Comparison of ENCODE assay signal across 20 cellular contexts in genomic region chr7:66524738-66525137, GRCh38.
DNase-seq lines count a peak whose midpoint lies in the region; ATAC-seq, FAIRE-seq and TF ChIP-seq lines count a peak whose summit lies in the region.
"Had no signal": no experiment of that assay in that cellular context is flagged by ENCODE, and none has a peak within 500 bp of the region (broad histone marks: within the 10 kb centered on the region; RNA-seq: fewer than 3 reads in every experiment).

No MANE protein-coding gene starts in this region.

- H3K27ac Mint-ChIP-seq in Caco-2 (ENCODE audit: unreplicated experiment): peak overlapping the region; percentile 40
- peak overlapping the region; percentile 75 for H3K27ac Mint-ChIP-seq in astrocyte (ENCODE audit: unreplicated experiment)
- H3K27ac Mint-ChIP-seq in neural crest cell (ENCODE audit: unreplicated experiment): peak overlapping the region; percentile 88
- no peak overlapping the region for H3K27ac Mint-ChIP-seq in WTC11
- H3K27ac Mint-ChIP-seq: CD4-positive, CD25-positive, alpha-beta regulatory T cell; GM23338 had no signal

- ATAC-seq in WTC11 (no peak), HG03469 (IDR thresholded peaks at IDR 0.05; ENCODE audit: unreplicated experiment) (no peak)
- ATAC-seq: GM23338, K562 had no signal

- H3K4me1 Mint-ChIP-seq in Caco-2 (ENCODE audit: low read depth, unreplicated experiment) (no peaks in the 10 kb centered on the region), astrocyte (ENCODE audit: low read depth, unreplicated experiment) (peaks cover 3% of the 10 kb centered on the region), neural crest cell (peaks cover 10% of the 10 kb centered on the region), WTC11 (no peaks in the 10 kb centered on the region)
- H3K4me1 Mint-ChIP-seq: GM23338, H9 had no signal

- POLR2A ChIA-PET in Caco-2 (lab: Charles Lee): no interaction called here
- POLR2A ChIA-PET in WTC11 (lab: Charles Lee): no interaction called here

- intact Hi-C loops in Caco-2 (cut with micrococcal nuclease; ENCODE audit: unreplicated experiment) (no loop called here), esophagus muscularis mucosa (cut with DNase I) (no loop called here)

- no peaks in the 10 kb centered on the region for H4K20me1 ChIP-seq in astrocyte (ENCODE audit: insufficient read depth, low read length)

- DNase-seq in Caco-2 (no peak), astrocyte (ENCODE audit: low read depth) (no peak), neural crest cell (ENCODE audit: low read depth, low spot score) (no peak), esophagus muscularis mucosa (ENCODE audit: extremely low spot score) (no peak), WTC11 (ENCODE audit: low spot score) (no peak), NCI-H2029 treated with DMSO at 0.1 percent for 48 hours (lab: John Stamatoyannopoulos, UW) (no peak)
- DNase-seq: AML-193; CD4-positive, CD25-positive, alpha-beta regulatory T cell; DMS153; DMS79 treated with DMSO at 0.1 percent for 48 hours; EL; H9 had no signal

- TF ChIP-seq POLR2A in esophagus muscularis mucosa (IDR thresholded peaks at IDR 0.05; ENCODE audit: low read depth): no peak

- H3K36me3 Mint-ChIP-seq in Caco-2 (ENCODE audit: insufficient read depth, unreplicated experiment) (peaks cover 26% of the 10 kb centered on the region), astrocyte (ENCODE audit: low read depth, unreplicated experiment) (peaks cover 3% of the 10 kb centered on the region), neural crest cell (ENCODE audit: low read depth) (no peaks in the 10 kb centered on the region), WTC11 (no peaks in the 10 kb centered on the region)

- no TSS peak for BruUV-seq in Caco-2 (replicated peaks; lab: Mats Ljungman, UMichigan)

- H3K27me3 ChIP-seq in Caco-2 (replicated peaks; ENCODE audit: control insufficient read depth, insufficient read depth, low read length): no peaks in the 10 kb centered on the region
- H3K27me3 ChIP-seq in astrocyte (ENCODE audit: insufficient read depth, low read length): no peaks in the 10 kb centered on the region
- H3K27me3 ChIP-seq in esophagus muscularis mucosa: no peaks in the 10 kb centered on the region
- H3K27me3 ChIP-seq: BLaER1 treated with 17β-estradiol and CSF1 and Interleukin-3, amounts not matched to agents 10 nM and 100 nM had no signal

- H3K36me3 ChIP-seq in Caco-2 (ENCODE audit: control insufficient read depth, insufficient read depth, low read length): no peaks in the 10 kb centered on the region
- H3K36me3 ChIP-seq in astrocyte (ENCODE audit: insufficient read depth, low read length): peaks cover 2% of the 10 kb centered on the region
- peaks cover 0 to 25% (median 8%) of the 10 kb centered on the region in 4 donors for H3K36me3 ChIP-seq in esophagus muscularis mucosa

- H3K27ac ChIP-seq in astrocyte (ENCODE audit: low read depth, low read length): no peak overlapping the region
- no peak overlapping the region for H3K27ac ChIP-seq in esophagus muscularis mucosa (replicated peaks in 1 of 4)
- H3K27ac ChIP-seq: BLaER1 treated with 17β-estradiol and CSF1 and Interleukin-3, amounts not matched to agents 10 nM and 100 nM had no signal

- TF ChIP-seq CTCF in Caco-2 (IDR thresholded peaks at IDR 0.05; ENCODE audit: insufficient read depth in 1 of 2, low read depth in 1 of 2, low read length in 1 of 2, severe bottlenecking in 1 of 2, unreplicated experiment in 1 of 2) (no peak), astrocyte (IDR thresholded peaks at IDR 0.05; ENCODE audit: insufficient read depth, low read depth, low read length) (no peak), neural crest cell (conservative IDR thresholded peaks at IDR 0.05) (no peak), esophagus muscularis mucosa (IDR thresholded peaks at IDR 0.05) (no peak), WTC11 (IDR thresholded peaks at IDR 0.05) (no peak)

- 94% methylated on average over 3 of the region's 5 CpGs for WGBS in esophagus muscularis mucosa

- no peak overlapping the region for H3K4me3 Mint-ChIP-seq in Caco-2 (ENCODE audit: unreplicated experiment)
- H3K4me3 Mint-ChIP-seq in astrocyte (ENCODE audit: unreplicated experiment): no peak overlapping the region
- H3K4me3 Mint-ChIP-seq in neural crest cell: no peak overlapping the region
- no peak overlapping the region for H3K4me3 Mint-ChIP-seq in WTC11
- H3K4me3 Mint-ChIP-seq: CD4-positive, CD25-positive, alpha-beta regulatory T cell; GM23338; H9 had no signal

- CTCF ChIA-PET in Caco-2 (lab: Charles Lee) (no interaction called here), WTC11 (lab: Charles Lee) (no interaction called here)

- no peak overlapping the region for H2AFZ ChIP-seq in astrocyte (ENCODE audit: low read depth, low read length)
- H2AFZ ChIP-seq: GM23338 had no signal

- no peak overlapping the region for H3K4me2 ChIP-seq in astrocyte (ENCODE audit: low read length)
- H3K4me2 ChIP-seq: BLaER1 treated with 17β-estradiol and CSF1 and Interleukin-3, amounts not matched to agents 10 nM and 100 nM; GM23338 had no signal

- no peak overlapping the region for H3K9ac ChIP-seq in astrocyte (ENCODE audit: low read length)
- H3K9ac ChIP-seq: BLaER1 treated with 17β-estradiol and CSF1 and Interleukin-3, amounts not matched to agents 10 nM and 100 nM had no signal

- no peak for TF ChIP-seq EP300 in esophagus muscularis mucosa (IDR thresholded peaks at IDR 0.05)

- H3K9me3 Mint-ChIP-seq in Caco-2 (ENCODE audit: unreplicated experiment) (no peaks in the 10 kb centered on the region), astrocyte (ENCODE audit: unreplicated experiment) (peaks cover 4% of the 10 kb centered on the region), neural crest cell (no peaks in the 10 kb centered on the region), WTC11 (no peaks in the 10 kb centered on the region)
- H3K9me3 Mint-ChIP-seq: CD4-positive, CD25-positive, alpha-beta regulatory T cell; GM23338; H9 had no signal

- no peaks in the 10 kb centered on the region for H3K27me3 Mint-ChIP-seq in Caco-2 (ENCODE audit: insufficient read depth, unreplicated experiment)
- peaks cover 4% of the 10 kb centered on the region for H3K27me3 Mint-ChIP-seq in astrocyte (ENCODE audit: low read depth, unreplicated experiment)
- H3K27me3 Mint-ChIP-seq in neural crest cell (ENCODE audit: low read depth): peaks cover 2% of the 10 kb centered on the region
- H3K27me3 Mint-ChIP-seq in WTC11 (ENCODE audit: low read depth): peaks cover 22% of the 10 kb centered on the region
- H3K27me3 Mint-ChIP-seq: CD4-positive, CD25-positive, alpha-beta regulatory T cell had no signal

- FAIRE-seq in astrocyte (lab: Jason Lieb, UNC): no peak
- FAIRE-seq: D721Med, G401.6, GM12891, HTR-8/SVneo, K562 had no signal

- H3K4me1 ChIP-seq in Caco-2 (no peaks in the 10 kb centered on the region), astrocyte (ENCODE audit: insufficient read depth, low read length) (no peaks in the 10 kb centered on the region), esophagus muscularis mucosa (no peaks in the 10 kb centered on the region)

- no peaks in the 10 kb centered on the region for H3K79me2 ChIP-seq in astrocyte (ENCODE audit: insufficient read depth, low read length)

- H3K9me3 ChIP-seq in Caco-2: no peaks in the 10 kb centered on the region
- no peaks in the 10 kb centered on the region for H3K9me3 ChIP-seq in astrocyte (ENCODE audit: insufficient read depth, low read depth, low read length)
- H3K9me3 ChIP-seq in esophagus muscularis mucosa: no peaks in the 10 kb centered on the region
- H3K9me3 ChIP-seq: BLaER1 treated with 17β-estradiol and CSF1 and Interleukin-3, amounts not matched to agents 10 nM and 100 nM had no signal

- H3K4me3 ChIP-seq in Caco-2 (ENCODE audit: low read depth, low read length): no peak overlapping the region
- H3K4me3 ChIP-seq in astrocyte (ENCODE audit: insufficient read depth, low read depth, low read length): no peak overlapping the region
- H3K4me3 ChIP-seq in esophagus muscularis mucosa: no peak overlapping the region
- H3K4me3 ChIP-seq: BLaER1 treated with 17β-estradiol and CSF1 and Interleukin-3, amounts not matched to agents 10 nM and 100 nM; GM23338; K562 had no signal

TF ChIP-seq in WTC11, 78 proteins besides CTCF, POLR2A, EP300 and RAD21:
- no peak for TF ChIP-seq CREB1 (CRISPR knock-in tag; IDR thresholded peaks at IDR 0.05)
- TF ChIP-seq PRDM15 (CRISPR knock-in tag; IDR thresholded peaks at IDR 0.05): no peak
- no peak for TF ChIP-seq IRF1 (CRISPR knock-in tag; IDR thresholded peaks at IDR 0.05)
- no peak for TF ChIP-seq ESRRA (CRISPR knock-in tag; IDR thresholded peaks at IDR 0.05; ENCODE audit: borderline replicate concordance)
TF ChIP-seq in WTC11: peak in this region for 0.
